ENCODE assay signal across 8 cellular contexts in genomic region chr1:212949771-212950170, GRCh38. TPM values are rescaled to one million over a fixed set of nuclear protein-coding genes. Genes with fewer than 3 reads are reported as not detected.
DNase-seq lines count a peak whose midpoint lies in the region; ATAC-seq, FAIRE-seq and TF ChIP-seq lines count a peak whose summit lies in the region.

No MANE protein-coding gene starts in this region.

- H3K27ac ChIP-seq in OCI-LY3 (ENCODE audit: low read length) = peak overlapping the region; percentile 17; the same call in 1 of the 2 replicates
- H3K27ac ChIP-seq in psoas muscle = no peak overlapping the region

- no peaks in the 10 kb centered on the region for H3K9me3 ChIP-seq in OCI-LY3 (ENCODE audit: insufficient read depth, low read length)
- no peaks in the 10 kb centered on the region for H3K9me3 ChIP-seq in psoas muscle

- no peaks in the 10 kb centered on the region for H4K20me1 ChIP-seq in OCI-LY3 (ENCODE audit: insufficient read depth, low read length)

- H3K9ac ChIP-seq in OCI-LY3 (ENCODE audit: low read length) = peak overlapping the region; percentile 69

- ATAC-seq in psoas muscle (no peak), GM21367 (IDR thresholded peaks at IDR 0.05; ENCODE audit: unreplicated experiment) (no peak)

- FAIRE-seq in H54 (lab: Jason Lieb, UNC) = no peak

- no peak for TF ChIP-seq POLR2A in H54 (IDR thresholded peaks at IDR 0.05; ENCODE audit: low read depth, low read length)

- no peak for DNase-seq in GM06990 (ENCODE audit: extremely low read depth, insufficient read length)
- DNase-seq in fibroblast of mammary gland (ENCODE audit: low read depth) = no peak
- no peak for DNase-seq in psoas muscle
- DNase-seq in NCI-H774 (lab: John Stamatoyannopoulos, UW) = no peak
- DNase-seq in nucleus accumbens (lab: John Stamatoyannopoulos, UW) = no peak
- DNase-seq in H54 (ENCODE audit: insufficient read length, low spot score) = no peak

- H3K79me2 ChIP-seq in OCI-LY3 (ENCODE audit: low read length) = peaks cover 40% of the 10 kb centered on the region

- H3K36me3 ChIP-seq in GM06990 (ENCODE audit: control insufficient read depth, insufficient read depth, low read length) (peaks cover 1% of the 10 kb centered on the region; the same call in 1 of the 2 replicates), OCI-LY3 (replicated peaks; ENCODE audit: low read depth, low read length) (peaks cover 31% of the 10 kb centered on the region), psoas muscle (ENCODE audit: insufficient read depth in 1 of 2, low read depth in 1 of 2) (no peaks in the 10 kb centered on the region)

- H3K4me3 ChIP-seq in GM06990 (replicated peaks; ENCODE audit: low read depth, low read length) (peak overlapping the region; percentile 91), OCI-LY3 (ENCODE audit: low read length) (peak overlapping the region; percentile 85), fibroblast of mammary gland (ENCODE audit: control insufficient read depth, low read depth, low read length) (peak overlapping the region; percentile 48), psoas muscle (peak overlapping the region; percentile 71)

- H3K4me2 ChIP-seq in OCI-LY3 (ENCODE audit: low read length) = peak overlapping the region; percentile 78

- H2AFZ ChIP-seq in OCI-LY3 (ENCODE audit: low read depth, low read length) = 0 out of 2 replicates have a peak overlapping the region, but pooled peaks have one; percentile 25

- intact Hi-C loops in psoas muscle (cut with DNase I) = no loop called here

- 10 to 18% (median 16%) methylated on average over 2 of the region's 2 CpGs for WGBS in psoas muscle, 3 donors

- no peak for TF ChIP-seq CTCF in GM06990 (IDR thresholded peaks at IDR 0.05; ENCODE audit: insufficient read depth, low read length, poor library complexity, severe bottlenecking)
- no peak for TF ChIP-seq CTCF in OCI-LY3 (IDR thresholded peaks at IDR 0.05; ENCODE audit: low read depth, low read length)
- no peak for TF ChIP-seq CTCF in fibroblast of mammary gland (conservative IDR thresholded peaks at IDR 0.05; ENCODE audit: control insufficient read depth, insufficient read depth, low read depth, low read length)
- no peak for TF ChIP-seq CTCF in psoas muscle (IDR thresholded peaks at IDR 0.05)

- H3K4me1 ChIP-seq in OCI-LY3 (ENCODE audit: low read length) (peaks cover 64% of the 10 kb centered on the region), psoas muscle (peaks cover 14% of the 10 kb centered on the region)

- H3K27me3 ChIP-seq in GM06990 (replicated peaks; ENCODE audit: control insufficient read depth, insufficient read depth, low read length) (no peaks in the 10 kb centered on the region), OCI-LY3 (ENCODE audit: low read depth, low read length) (no peaks in the 10 kb centered on the region), psoas muscle (ENCODE audit: insufficient read depth in 3 of 3, low read length in 2 of 3) (peaks cover 0 to 9% (median 0%) of the 10 kb centered on the region in 3 donors)

RNA-seq across cellular contexts. Expression of gene VASH2, which starts 0.6 kb away (rescaled TPM):
- 1 to 10 TPM in 1 of 4 donors, under 1 TPM in 3; 0.16 to 1.6 (median 0.17) TPM for total RNA-seq in psoas muscle
- under 1 TPM; 0.09 to 0.39 (median 0.21) TPM for polyA plus RNA-seq in psoas muscle
